12 cellular contexts compared by ENCODE assay signal in the genomic region with DNA sequence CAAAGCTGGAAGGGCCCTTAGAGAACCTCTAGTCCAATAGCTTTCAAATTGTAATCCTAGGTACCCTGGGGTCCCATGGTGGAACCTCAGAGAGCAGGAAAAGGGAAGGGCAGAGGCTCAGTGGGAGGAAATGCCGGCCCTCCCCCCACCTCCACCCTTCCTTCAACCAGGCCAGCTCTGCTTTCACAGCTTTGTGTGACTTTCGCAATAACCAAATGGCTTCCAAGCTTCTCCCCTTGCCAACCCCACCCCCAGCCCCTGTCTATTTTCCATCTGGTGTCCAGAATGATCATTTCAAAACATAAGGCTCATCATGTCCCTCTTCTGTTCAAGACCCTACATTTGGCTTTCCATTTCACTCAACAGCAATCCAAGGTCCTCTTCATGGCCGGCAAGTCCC.
DNase-seq lines count a peak whose midpoint lies in the region; ATAC-seq, FAIRE-seq and TF ChIP-seq lines count a peak whose summit lies in the region.
"Had no signal": no experiment of that assay in that cellular context is flagged by ENCODE, and none has a peak within 500 bp of the region (broad histone marks: within the 10 kb centered on the region; RNA-seq: fewer than 3 reads in every experiment).

No MANE protein-coding gene starts in this region.

- H3K4me1 ChIP-seq in right atrium auricular region, result peaks cover 0 to 22% of the 10 kb centered on the region in 2 donors
- peaks cover 7 to 20% of the 10 kb centered on the region in 2 donors for H3K4me1 ChIP-seq in small intestine (ENCODE audit: control insufficient read depth in 2 of 2, insufficient read depth in 1 of 2, low read depth in 1 of 2, low read length in 1 of 2)
- H3K4me1 ChIP-seq in ascending aorta, result no peaks in the 10 kb centered on the region

- no peak for TF ChIP-seq RAD21 in Ishikawa (IDR thresholded peaks at IDR 0.05; ENCODE audit: low read depth)

- H3K27me3 Mint-ChIP-seq in T-helper 17 cell, result no peaks in the 10 kb centered on the region

- H3K27ac Mint-ChIP-seq in T-helper 17 cell, result peak overlapping the region; percentile 87

- no peak overlapping the region for H3K4me3 Mint-ChIP-seq in T-helper 17 cell

- no peak for DNase-seq in T-helper 17 cell
- DNase-seq in right atrium auricular region (ENCODE audit: low spot score), result peak; percentile 78
- no peak for DNase-seq in small intestine
- DNase-seq in NCI-H1436 (lab: John Stamatoyannopoulos, UW), result no peak
- no peak for DNase-seq in ascending aorta (ENCODE audit: low spot score in 2 of 2)
- DNase-seq: activated T-cell treated with anti-CD3 and anti-CD28 coated beads for 4 hours, NCI-H2107 had no signal

- H3K36me3 Mint-ChIP-seq in T-helper 17 cell (ENCODE audit: low read depth), result no peaks in the 10 kb centered on the region

- H3K27ac ChIP-seq in right atrium auricular region (peak overlapping the region; percentile 53 to 61), small intestine (ENCODE audit: low read depth in 1 of 2, low read length in 1 of 2) (peak overlapping the region; percentile 17 to 81), ascending aorta (peak overlapping the region in 1 of 2 donors; percentile 9)

- H3K27me3 ChIP-seq in right atrium auricular region (no peaks in the 10 kb centered on the region), small intestine (ENCODE audit: control insufficient read depth in 2 of 2, insufficient read depth in 2 of 2, low read length in 2 of 2) (no peaks in the 10 kb centered on the region), ascending aorta (no peaks in the 10 kb centered on the region)

- H3K9me3 ChIP-seq in T-helper 17 cell (ENCODE audit: control insufficient read depth, low read length, poor library complexity, severe bottlenecking) (no peaks in the 10 kb centered on the region), right atrium auricular region (no peaks in the 10 kb centered on the region), small intestine (ENCODE audit: control insufficient read depth, low read depth) (no peaks in the 10 kb centered on the region), ascending aorta (no peaks in the 10 kb centered on the region)

- TF ChIP-seq CTCF in right atrium auricular region (IDR thresholded peaks at IDR 0.05) (no peak), ascending aorta (IDR thresholded peaks at IDR 0.05) (no peak)

- no peak for TF ChIP-seq EP300 in Ishikawa (IDR thresholded peaks at IDR 0.05; ENCODE audit: borderline replicate concordance)

- intact Hi-C loops in ascending aorta (cut with DNase I), result no loop called here

- H3K36me3 ChIP-seq in right atrium auricular region (no peaks in the 10 kb centered on the region), small intestine (ENCODE audit: control insufficient read depth in 2 of 2, insufficient read depth in 2 of 2, low read length in 2 of 2) (peaks cover 0 to 2% of the 10 kb centered on the region in 2 donors), ascending aorta (no peaks in the 10 kb centered on the region)

- H3K4me3 ChIP-seq in right atrium auricular region, result no peak overlapping the region
- no peak overlapping the region for H3K4me3 ChIP-seq in small intestine (ENCODE audit: low read depth in 1 of 2, low read length in 2 of 2)
- no peak overlapping the region for H3K4me3 ChIP-seq in ascending aorta

- WGBS in small intestine, 3 donors, result 55 to 80% (median 67%) methylated on average over 3 of the region's 3 CpGs

- FAIRE-seq in small intestine (lab: Jason Lieb, UNC), result no peak
- FAIRE-seq: colon, G401.6 had no signal

- ATAC-seq in T-helper 17 cell, result no peak
- no peak for ATAC-seq in GM18873 (IDR thresholded peaks at IDR 0.05; ENCODE audit: low FRiP score, unreplicated experiment)
- ATAC-seq: HCT116 had no signal

- peaks cover 20% of the 10 kb centered on the region for H3K4me1 Mint-ChIP-seq in T-helper 17 cell

TF ChIP-seq in Ishikawa, 13 proteins besides CTCF, POLR2A, EP300 and RAD21:
- TF ChIP-seq EGR1 (IDR thresholded peaks at IDR 0.05), result no peak
- 0 out of 2 replicates have a peak, but pooled peaks have one; percentile 36 for TF ChIP-seq CEBPB (IDR thresholded peaks at IDR 0.05)
TF ChIP-seq in Ishikawa: peak in this region for 1.
